Comparison of ENCODE assay signal across 1 cellular context in the genomic region with DNA sequence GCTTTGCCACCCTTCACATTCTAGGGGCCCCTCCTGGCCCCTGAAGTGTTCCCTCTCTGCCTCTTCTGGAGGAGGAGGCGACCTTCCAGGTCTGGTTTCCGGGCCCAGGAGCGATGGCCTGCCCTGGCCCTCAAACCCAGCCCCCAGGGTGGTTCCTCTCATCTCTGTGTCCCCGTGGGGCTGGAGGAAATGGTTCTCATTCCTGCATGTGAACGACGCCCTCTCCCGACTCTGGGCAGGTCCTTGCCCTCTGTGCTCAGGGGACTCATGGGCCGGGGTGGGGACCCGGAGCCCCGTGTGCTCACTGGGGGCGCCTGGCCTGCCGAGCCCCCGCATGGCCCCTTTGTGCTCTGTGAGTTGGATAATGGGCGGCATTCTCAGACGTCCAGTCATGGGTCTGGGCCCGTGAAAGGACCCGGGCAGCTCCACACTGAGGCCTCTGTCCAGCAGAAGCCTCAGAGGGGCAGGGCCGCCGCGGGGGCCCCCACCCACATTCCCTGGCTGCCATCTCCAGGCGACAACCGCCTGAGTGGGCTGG.
TF ChIP-seq lines count a peak whose summit lies in the region.

No MANE protein-coding gene starts in this region.

TF ChIP-seq in HepG2, 621 proteins besides CTCF, POLR2A, EP300 and RAD21 (continues in another document):
- TF ChIP-seq ZNF329 (CRISPR knock-in tag; IDR thresholded peaks at IDR 0.05; ENCODE audit: low read depth), result no peak
- TF ChIP-seq ZNF766 (CRISPR knock-in tag; IDR thresholded peaks at IDR 0.05; ENCODE audit: borderline replicate concordance), result 0 out of 2 replicates have a peak, but pooled peaks have one; percentile 32
- TF ChIP-seq, protein P1, sequence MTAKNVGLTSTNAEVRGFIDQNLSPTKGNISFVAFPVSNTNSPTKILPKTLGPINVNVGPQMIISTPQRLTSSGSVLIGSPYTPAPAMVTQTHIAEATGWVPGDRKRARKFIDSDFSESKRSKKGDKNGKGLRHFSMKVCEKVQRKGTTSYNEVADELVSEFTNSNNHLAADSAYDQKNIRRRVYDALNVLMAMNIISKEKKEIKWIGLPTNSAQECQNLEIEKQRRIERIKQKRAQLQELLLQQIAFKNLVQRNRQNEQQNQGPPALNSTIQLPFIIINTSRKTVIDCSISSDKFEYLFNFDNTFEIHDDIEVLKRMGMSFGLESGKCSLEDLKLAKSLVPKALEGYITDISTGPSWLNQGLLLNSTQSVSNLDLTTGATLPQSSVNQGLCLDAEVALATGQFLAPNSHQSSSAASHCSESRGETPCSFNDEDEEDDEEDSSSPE (CRISPR knock-in tag; IDR thresholded peaks at IDR 0.05), result 0 out of 2 replicates have a peak, but pooled peaks have one; percentile 32
- TF ChIP-seq, protein P2, sequence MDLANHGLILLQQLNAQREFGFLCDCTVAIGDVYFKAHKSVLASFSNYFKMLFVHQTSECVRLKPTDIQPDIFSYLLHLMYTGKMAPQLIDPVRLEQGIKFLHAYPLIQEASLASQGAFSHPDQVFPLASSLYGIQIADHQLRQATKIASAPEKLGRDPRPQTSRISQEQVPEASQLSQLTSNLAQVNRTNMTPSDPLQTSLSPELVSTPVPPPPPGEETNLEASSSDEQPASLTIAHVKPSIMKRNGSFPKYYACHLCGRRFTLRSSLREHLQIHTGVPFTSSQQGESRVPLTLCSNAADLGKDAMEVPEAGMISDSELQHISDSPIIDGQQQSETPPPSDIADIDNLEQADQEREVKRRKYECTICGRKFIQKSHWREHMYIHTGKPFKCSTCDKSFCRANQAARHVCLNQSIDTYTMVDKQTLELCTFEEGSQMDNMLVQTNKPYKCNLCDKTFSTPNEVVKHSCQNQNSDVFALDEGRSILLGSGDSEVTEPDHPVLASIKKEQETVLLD (CRISPR knock-in tag; IDR thresholded peaks at IDR 0.05; ENCODE audit: low read depth), result no peak
- no peak for TF ChIP-seq ZNF292 (CRISPR knock-in tag; IDR thresholded peaks at IDR 0.05; ENCODE audit: borderline replicate concordance, low read depth)
- TF ChIP-seq, protein P3, sequence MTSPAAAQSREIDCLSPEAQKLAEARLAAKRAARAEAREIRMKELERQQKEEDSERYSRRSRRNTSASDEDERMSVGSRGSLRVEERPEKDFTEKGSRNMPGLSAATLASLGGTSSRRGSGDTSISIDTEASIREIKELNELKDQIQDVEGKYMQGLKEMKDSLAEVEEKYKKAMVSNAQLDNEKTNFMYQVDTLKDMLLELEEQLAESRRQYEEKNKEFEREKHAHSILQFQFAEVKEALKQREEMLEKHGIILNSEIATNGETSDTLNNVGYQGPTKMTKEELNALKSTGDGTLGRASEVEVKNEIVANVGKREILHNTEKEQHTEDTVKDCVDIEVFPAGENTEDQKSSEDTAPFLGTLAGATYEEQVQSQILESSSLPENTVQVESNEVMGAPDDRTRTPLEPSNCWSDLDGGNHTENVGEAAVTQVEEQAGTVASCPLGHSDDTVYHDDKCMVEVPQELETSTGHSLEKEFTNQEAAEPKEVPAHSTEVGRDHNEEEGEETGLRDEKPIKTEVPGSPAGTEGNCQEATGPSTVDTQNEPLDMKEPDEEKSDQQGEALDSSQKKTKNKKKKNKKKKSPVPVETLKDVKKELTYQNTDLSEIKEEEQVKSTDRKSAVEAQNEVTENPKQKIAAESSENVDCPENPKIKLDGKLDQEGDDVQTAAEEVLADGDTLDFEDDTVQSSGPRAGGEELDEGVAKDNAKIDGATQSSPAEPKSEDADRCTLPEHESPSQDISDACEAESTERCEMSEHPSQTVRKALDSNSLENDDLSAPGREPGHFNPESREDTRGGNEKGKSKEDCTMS (CRISPR knock-in tag; conservative IDR thresholded peaks at IDR 0.05), result no peak
- TF ChIP-seq, protein P4, sequence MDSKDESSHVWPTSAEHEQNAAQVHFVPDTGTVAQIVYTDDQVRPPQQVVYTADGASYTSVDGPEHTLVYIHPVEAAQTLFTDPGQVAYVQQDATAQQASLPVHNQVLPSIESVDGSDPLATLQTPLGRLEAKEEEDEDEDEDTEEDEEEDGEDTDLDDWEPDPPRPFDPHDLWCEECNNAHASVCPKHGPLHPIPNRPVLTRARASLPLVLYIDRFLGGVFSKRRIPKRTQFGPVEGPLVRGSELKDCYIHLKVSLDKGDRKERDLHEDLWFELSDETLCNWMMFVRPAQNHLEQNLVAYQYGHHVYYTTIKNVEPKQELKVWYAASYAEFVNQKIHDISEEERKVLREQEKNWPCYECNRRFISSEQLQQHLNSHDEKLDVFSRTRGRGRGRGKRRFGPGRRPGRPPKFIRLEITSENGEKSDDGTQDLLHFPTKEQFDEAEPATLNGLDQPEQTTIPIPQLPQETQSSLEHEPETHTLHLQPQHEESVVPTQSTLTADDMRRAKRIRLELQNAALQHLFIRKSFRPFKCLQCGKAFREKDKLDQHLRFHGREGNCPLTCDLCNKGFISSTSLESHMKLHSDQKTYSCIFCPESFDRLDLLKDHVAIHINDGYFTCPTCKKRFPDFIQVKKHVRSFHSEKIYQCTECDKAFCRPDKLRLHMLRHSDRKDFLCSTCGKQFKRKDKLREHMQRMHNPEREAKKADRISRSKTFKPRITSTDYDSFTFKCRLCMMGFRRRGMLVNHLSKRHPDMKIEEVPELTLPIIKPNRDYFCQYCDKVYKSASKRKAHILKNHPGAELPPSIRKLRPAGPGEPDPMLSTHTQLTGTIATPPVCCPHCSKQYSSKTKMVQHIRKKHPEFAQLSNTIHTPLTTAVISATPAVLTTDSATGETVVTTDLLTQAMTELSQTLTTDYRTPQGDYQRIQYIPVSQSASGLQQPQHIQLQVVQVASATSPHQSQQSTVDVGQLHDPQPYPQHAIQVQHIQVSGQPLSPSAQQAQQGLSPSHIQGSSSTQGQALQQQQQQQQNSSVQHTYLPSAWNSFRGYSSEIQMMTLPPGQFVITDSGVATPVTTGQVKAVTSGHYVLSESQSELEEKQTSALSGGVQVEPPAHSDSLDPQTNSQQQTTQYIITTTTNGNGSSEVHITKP (CRISPR knock-in tag; IDR thresholded peaks at IDR 0.05; ENCODE audit: low read depth), result peak; percentile 13; the same call in 1 of the 2 replicates
- 0 out of 2 replicates have a peak, but pooled peaks have one; percentile 25 for TF ChIP-seq ZNF598 (CRISPR knock-in tag; IDR thresholded peaks at IDR 0.05; ENCODE audit: borderline replicate concordance)
- TF ChIP-seq ZNF564 (CRISPR knock-in tag; IDR thresholded peaks at IDR 0.05), result no peak
- TF ChIP-seq ZBTB38 (CRISPR knock-in tag; IDR thresholded peaks at IDR 0.05), result 0 out of 2 replicates have a peak, but pooled peaks have one; percentile 18
- TF ChIP-seq, protein P5, sequence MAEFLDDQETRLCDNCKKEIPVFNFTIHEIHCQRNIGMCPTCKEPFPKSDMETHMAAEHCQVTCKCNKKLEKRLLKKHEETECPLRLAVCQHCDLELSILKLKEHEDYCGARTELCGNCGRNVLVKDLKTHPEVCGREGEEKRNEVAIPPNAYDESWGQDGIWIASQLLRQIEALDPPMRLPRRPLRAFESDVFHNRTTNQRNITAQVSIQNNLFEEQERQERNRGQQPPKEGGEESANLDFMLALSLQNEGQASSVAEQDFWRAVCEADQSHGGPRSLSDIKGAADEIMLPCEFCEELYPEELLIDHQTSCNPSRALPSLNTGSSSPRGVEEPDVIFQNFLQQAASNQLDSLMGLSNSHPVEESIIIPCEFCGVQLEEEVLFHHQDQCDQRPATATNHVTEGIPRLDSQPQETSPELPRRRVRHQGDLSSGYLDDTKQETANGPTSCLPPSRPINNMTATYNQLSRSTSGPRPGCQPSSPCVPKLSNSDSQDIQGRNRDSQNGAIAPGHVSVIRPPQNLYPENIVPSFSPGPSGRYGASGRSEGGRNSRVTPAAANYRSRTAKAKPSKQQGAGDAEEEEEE (CRISPR knock-in tag; IDR thresholded peaks at IDR 0.05; ENCODE audit: borderline replicate concordance), result peak; percentile 47; the same call in 1 of the 2 replicates
- TF ChIP-seq, protein P6, sequence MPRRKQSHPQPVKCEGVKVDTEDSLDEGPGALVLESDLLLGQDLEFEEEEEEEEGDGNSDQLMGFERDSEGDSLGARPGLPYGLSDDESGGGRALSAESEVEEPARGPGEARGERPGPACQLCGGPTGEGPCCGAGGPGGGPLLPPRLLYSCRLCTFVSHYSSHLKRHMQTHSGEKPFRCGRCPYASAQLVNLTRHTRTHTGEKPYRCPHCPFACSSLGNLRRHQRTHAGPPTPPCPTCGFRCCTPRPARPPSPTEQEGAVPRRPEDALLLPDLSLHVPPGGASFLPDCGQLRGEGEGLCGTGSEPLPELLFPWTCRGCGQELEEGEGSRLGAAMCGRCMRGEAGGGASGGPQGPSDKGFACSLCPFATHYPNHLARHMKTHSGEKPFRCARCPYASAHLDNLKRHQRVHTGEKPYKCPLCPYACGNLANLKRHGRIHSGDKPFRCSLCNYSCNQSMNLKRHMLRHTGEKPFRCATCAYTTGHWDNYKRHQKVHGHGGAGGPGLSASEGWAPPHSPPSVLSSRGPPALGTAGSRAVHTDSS (CRISPR knock-in tag; conservative IDR thresholded peaks at IDR 0.05), result no peak
- TF ChIP-seq JARID2 (CRISPR knock-in tag; IDR thresholded peaks at IDR 0.05; ENCODE audit: insufficient replicate concordance), result peak; percentile 21
- peak; percentile 51; the same call in 1 of the 2 replicates for TF ChIP-seq SATB2 (CRISPR knock-in tag; IDR thresholded peaks at IDR 0.05)
- TF ChIP-seq, protein P7, sequence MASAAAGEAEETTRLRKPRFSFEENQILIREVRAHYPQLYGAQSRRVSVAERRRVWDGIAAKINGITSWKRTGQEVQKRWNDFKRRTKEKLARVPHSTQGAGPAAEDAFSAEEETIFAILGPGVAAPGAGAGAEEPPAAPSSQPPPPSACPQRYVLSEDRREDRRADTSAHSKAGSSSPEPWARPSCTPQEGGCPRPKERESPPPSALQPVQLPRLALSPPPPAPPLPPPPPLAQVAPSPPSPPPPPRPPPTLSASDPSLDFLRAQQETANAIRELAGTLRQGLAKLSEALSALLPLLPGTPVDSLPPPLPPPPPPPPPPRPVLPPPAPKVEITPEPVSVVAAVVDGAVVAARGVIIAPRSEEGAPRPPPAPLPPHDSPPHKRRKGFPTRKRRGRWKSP (CRISPR knock-in tag; IDR thresholded peaks at IDR 0.05), result no peak
- TF ChIP-seq, protein P8, sequence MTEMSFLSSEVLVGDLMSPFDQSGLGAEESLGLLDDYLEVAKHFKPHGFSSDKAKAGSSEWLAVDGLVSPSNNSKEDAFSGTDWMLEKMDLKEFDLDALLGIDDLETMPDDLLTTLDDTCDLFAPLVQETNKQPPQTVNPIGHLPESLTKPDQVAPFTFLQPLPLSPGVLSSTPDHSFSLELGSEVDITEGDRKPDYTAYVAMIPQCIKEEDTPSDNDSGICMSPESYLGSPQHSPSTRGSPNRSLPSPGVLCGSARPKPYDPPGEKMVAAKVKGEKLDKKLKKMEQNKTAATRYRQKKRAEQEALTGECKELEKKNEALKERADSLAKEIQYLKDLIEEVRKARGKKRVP (CRISPR knock-in tag; IDR thresholded peaks at IDR 0.05), result no peak
- no peak for TF ChIP-seq HES4 (CRISPR knock-in tag; IDR thresholded peaks at IDR 0.05; ENCODE audit: borderline replicate concordance)
- TF ChIP-seq GFI1 (CRISPR knock-in tag; IDR thresholded peaks at IDR 0.05; ENCODE audit: borderline replicate concordance), result peak; percentile 22; the same call in 1 of the 2 replicates
- TF ChIP-seq, protein P9, sequence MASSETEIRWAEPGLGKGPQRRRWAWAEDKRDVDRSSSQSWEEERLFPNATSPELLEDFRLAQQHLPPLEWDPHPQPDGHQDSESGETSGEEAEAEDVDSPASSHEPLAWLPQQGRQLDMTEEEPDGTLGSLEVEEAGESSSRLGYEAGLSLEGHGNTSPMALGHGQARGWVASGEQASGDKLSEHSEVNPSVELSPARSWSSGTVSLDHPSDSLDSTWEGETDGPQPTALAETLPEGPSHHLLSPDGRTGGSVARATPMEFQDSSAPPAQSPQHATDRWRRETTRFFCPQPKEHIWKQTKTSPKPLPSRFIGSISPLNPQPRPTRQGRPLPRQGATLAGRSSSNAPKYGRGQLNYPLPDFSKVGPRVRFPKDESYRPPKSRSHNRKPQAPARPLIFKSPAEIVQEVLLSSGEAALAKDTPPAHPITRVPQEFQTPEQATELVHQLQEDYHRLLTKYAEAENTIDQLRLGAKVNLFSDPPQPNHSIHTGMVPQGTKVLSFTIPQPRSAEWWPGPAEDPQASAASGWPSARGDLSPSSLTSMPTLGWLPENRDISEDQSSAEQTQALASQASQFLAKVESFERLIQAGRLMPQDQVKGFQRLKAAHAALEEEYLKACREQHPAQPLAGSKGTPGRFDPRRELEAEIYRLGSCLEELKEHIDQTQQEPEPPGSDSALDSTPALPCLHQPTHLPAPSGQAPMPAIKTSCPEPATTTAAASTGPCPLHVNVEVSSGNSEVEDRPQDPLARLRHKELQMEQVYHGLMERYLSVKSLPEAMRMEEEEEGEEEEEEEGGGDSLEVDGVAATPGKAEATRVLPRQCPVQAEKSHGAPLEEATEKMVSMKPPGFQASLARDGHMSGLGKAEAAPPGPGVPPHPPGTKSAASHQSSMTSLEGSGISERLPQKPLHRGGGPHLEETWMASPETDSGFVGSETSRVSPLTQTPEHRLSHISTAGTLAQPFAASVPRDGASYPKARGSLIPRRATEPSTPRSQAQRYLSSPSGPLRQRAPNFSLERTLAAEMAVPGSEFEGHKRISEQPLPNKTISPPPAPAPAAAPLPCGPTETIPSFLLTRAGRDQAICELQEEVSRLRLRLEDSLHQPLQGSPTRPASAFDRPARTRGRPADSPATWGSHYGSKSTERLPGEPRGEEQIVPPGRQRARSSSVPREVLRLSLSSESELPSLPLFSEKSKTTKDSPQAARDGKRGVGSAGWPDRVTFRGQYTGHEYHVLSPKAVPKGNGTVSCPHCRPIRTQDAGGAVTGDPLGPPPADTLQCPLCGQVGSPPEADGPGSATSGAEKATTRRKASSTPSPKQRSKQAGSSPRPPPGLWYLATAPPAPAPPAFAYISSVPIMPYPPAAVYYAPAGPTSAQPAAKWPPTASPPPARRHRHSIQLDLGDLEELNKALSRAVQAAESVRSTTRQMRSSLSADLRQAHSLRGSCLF (CRISPR knock-in tag; IDR thresholded peaks at IDR 0.05; ENCODE audit: borderline replicate concordance), result 0 out of 2 replicates have a peak, but pooled peaks have one; percentile 26
- TF ChIP-seq, protein P10, sequence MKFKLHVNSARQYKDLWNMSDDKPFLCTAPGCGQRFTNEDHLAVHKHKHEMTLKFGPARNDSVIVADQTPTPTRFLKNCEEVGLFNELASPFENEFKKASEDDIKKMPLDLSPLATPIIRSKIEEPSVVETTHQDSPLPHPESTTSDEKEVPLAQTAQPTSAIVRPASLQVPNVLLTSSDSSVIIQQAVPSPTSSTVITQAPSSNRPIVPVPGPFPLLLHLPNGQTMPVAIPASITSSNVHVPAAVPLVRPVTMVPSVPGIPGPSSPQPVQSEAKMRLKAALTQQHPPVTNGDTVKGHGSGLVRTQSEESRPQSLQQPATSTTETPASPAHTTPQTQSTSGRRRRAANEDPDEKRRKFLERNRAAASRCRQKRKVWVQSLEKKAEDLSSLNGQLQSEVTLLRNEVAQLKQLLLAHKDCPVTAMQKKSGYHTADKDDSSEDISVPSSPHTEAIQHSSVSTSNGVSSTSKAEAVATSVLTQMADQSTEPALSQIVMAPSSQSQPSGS (CRISPR knock-in tag; IDR thresholded peaks at IDR 0.05), result peak; percentile 11; the same call in 1 of the 2 replicates
- TF ChIP-seq FOSL1 (CRISPR knock-in tag; IDR thresholded peaks at IDR 0.05; ENCODE audit: borderline replicate concordance), result peak; percentile 63
- TF ChIP-seq, protein P11, sequence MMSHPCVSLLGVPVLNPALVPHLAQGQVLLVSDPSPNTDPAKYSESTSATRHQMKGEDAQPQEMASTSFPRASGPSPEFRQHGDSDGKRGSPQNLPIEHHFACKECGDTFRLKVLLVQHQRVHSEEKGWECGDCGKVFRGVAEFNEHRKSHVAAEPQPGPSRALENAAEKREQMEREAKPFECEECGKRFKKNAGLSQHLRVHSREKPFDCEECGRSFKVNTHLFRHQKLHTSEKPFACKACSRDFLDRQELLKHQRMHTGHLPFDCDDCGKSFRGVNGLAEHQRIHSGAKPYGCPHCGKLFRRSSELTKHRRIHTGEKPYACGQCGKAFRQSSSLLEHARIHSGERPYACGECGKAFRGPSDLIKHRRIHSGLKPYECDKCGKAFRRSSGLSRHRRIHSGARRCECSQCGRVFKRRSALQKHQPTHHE (CRISPR knock-in tag; IDR thresholded peaks at IDR 0.05; ENCODE audit: borderline replicate concordance), result peak; percentile 51; the same call in 1 of the 2 replicates
- TF ChIP-seq PHF8 (CRISPR knock-in tag; IDR thresholded peaks at IDR 0.05), result peak; percentile 55
- TF ChIP-seq KAT8 (CRISPR knock-in tag; IDR thresholded peaks at IDR 0.05), result 0 out of 2 replicates have a peak, but pooled peaks have one; percentile 17
